Comparison of ENCODE assay signal across 13 cellular contexts in the genomic region with DNA sequence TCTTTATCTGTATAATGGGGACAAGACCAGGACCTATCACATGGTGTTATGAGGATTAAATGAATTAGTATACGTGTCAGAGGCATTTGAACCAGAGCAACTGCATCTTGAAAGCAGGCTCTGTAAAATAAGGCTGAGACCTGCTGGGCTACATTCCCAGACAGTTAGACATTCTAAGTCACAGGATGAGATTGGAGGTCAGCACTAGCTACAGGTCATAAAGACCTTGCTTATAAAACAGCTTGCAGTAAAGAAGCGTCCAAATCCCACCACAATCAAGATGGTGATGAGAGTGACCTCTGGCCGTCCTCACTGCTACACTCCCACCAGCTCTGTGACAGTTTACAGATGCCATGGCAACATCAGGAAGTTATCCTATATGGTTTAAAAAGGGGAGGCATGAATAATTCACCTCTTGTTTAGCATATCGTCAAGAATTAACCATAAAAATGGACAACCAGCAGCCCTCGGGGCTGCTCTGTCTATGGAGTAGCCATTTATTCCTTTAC.
"Had no signal": no experiment of that assay in that cellular context is flagged by ENCODE, and none has a peak within 500 bp of the region (broad histone marks: within the 10 kb centered on the region; RNA-seq: fewer than 3 reads in every experiment).

No MANE protein-coding gene starts in this region.

- H3K36me3 Mint-ChIP-seq: activated CD4-positive, alpha-beta memory T cell treated with anti-CD3 and anti-CD28 coated beads for 36 hours; activated naive CD8-positive, alpha-beta T cell treated with anti-CD3 and anti-CD28 coated beads, Interleukin-2, amount 10 ng/mL, durations not matched to agents 7 days and 5 days had no signal

- FAIRE-seq: colon had no signal

- DNase-seq: activated CD4-positive, alpha-beta memory T cell treated with anti-CD3 and anti-CD28 coated beads for 36 hours; activated CD4-positive, alpha-beta T cell treated with anti-CD3 and anti-CD28 coated beads for 1 hour; activated gamma-delta T cell treated with Interleukin-2 at 50 U/mL for 16 hours; activated naive CD8-positive, alpha-beta T cell treated with anti-CD3 and anti-CD28 coated beads, Interleukin-2, amount 10 ng/mL, durations not matched to agents 7 days and 5 days; activated T-cell treated with anti-CD3 and anti-CD28 coated beads, Interleukin-2, amount 50 U/mL, for 72 hours; aorta; hypothalamus; left colon; nephron progenitor cell; stimulated activated CD4-positive, alpha-beta T cell treated with anti-CD3 and anti-CD28 coated beads, Interleukin-4, amount 100 ng/mL, for 1 hour; T-helper 9 cell; thyroid gland had no signal

- ATAC-seq: activated T-cell treated with anti-CD3 and anti-CD28 coated beads, Interleukin-2, amount 50 U/mL, for 72 hours; left colon had no signal

- H3K4me3 ChIP-seq: thyroid gland had no signal

- H3K27me3 ChIP-seq: thyroid gland had no signal

- H3K36me3 ChIP-seq: thyroid gland had no signal

- H3K4me3 Mint-ChIP-seq: activated CD4-positive, alpha-beta memory T cell treated with anti-CD3 and anti-CD28 coated beads for 36 hours; activated naive CD8-positive, alpha-beta T cell treated with anti-CD3 and anti-CD28 coated beads, Interleukin-2, amount 10 ng/mL, durations not matched to agents 7 days and 5 days; nephron progenitor cell had no signal

- H3K27ac ChIP-seq: thyroid gland had no signal

- H3K9me3 ChIP-seq: thyroid gland had no signal

- H3K27me3 Mint-ChIP-seq: activated naive CD8-positive, alpha-beta T cell treated with anti-CD3 and anti-CD28 coated beads, Interleukin-2, amount 10 ng/mL, durations not matched to agents 7 days and 5 days had no signal

- H3K27ac Mint-ChIP-seq: activated CD4-positive, alpha-beta memory T cell treated with anti-CD3 and anti-CD28 coated beads for 36 hours; activated naive CD8-positive, alpha-beta T cell treated with anti-CD3 and anti-CD28 coated beads, Interleukin-2, amount 10 ng/mL, durations not matched to agents 7 days and 5 days; activated T-cell treated with anti-CD3 and anti-CD28 coated beads, Interleukin-2, amount 50 U/mL, for 72 hours; nephron progenitor cell had no signal
